16 cellular contexts compared by ENCODE assay signal in genomic region chr5:38023353-38023752, GRCh38.
"Had no signal": no experiment of that assay in that cellular context is flagged by ENCODE, and none has a peak within 500 bp of the region (broad histone marks: within the 10 kb centered on the region; RNA-seq: fewer than 3 reads in every experiment).

No MANE protein-coding gene starts in this region.

- H3K4me3 ChIP-seq: left ventricle myocardium inferior, lung, neural progenitor cell, ovary, right atrium auricular region, sigmoid colon, skin epidermis, uterus had no signal

- ATAC-seq: natural killer cell treated with Interleukin-12 subunit alpha and Interleukin-12 subunit beta and Interleukin-15 and Interleukin-18, amount 100 ng/mL, for 72 hours had no signal

- H3K27ac ChIP-seq: foreskin keratinocyte, left ventricle myocardium inferior, neural progenitor cell, ovary, right atrium auricular region, sigmoid colon, skin epidermis, uterus had no signal

- H3K27me3 ChIP-seq: neural progenitor cell, ovary, right atrium auricular region, sigmoid colon, uterus had no signal

- H3K36me3 ChIP-seq: left ventricle myocardium inferior, neural progenitor cell, ovary, right atrium auricular region, sigmoid colon, uterus had no signal

- H3K4me1 ChIP-seq: foreskin keratinocyte, left ventricle myocardium inferior, neural progenitor cell, right atrium auricular region, sigmoid colon, uterus had no signal

- DNase-seq: immature natural killer cell; left ventricle myocardium inferior; midbrain; nucleus accumbens; ovary; sigmoid colon; stimulated activated CD4-positive, alpha-beta T cell treated with anti-CD3 and anti-CD28 coated beads, Interleukin-2, amount 100 ng/mL, for 24 hours; stimulated activated naive CD4-positive, alpha-beta T cell treated with Interleukin-2 at 50 U/mL for 16 hours; trophoblast cell; uterus had no signal

- H3K9me3 ChIP-seq: left ventricle myocardium inferior, ovary, right atrium auricular region, sigmoid colon, uterus had no signal
